19 cellular contexts compared by ENCODE assay signal in genomic region chr1:156432109-156433018, GRCh38.
DNase-seq lines count a peak whose midpoint lies in the region; FAIRE-seq and TF ChIP-seq lines count a peak whose summit lies in the region.
"Had no signal": no experiment of that assay in that cellular context is flagged by ENCODE, and none has a peak within 500 bp of the region (broad histone marks: within the 10 kb centered on the region; RNA-seq: fewer than 3 reads in every experiment).

No MANE protein-coding gene starts in this region.

- peak overlapping the region; percentile 75 for H3K56ac ChIP-seq in mesendoderm (ENCODE audit: low read length)

- DNase-seq in NCI-H69 (lab: John Stamatoyannopoulos, UW) (peak; percentile 25), dorsolateral prefrontal cortex (no peak), mesendoderm (peak; percentile 72), NK-92 (lab: John Stamatoyannopoulos, UW; ENCODE audit: unreplicated experiment) (no peak), retina (no peak), H54 (ENCODE audit: insufficient read length, low spot score) (no peak)
- no peak for DNase-seq in activated T-helper 1 cell treated with anti-CD3 and anti-CD28 coated beads, Interleukin-12 subunit alpha, Interleukin-12 subunit beta, Interleukin-2, Interleukin-4 antibody, amounts not matched to agents 30 ng/mL and 10 ng/mL and 1 ng/mL, durations not matched to agents 14 hours and 24 hours and 36 hours (ENCODE audit: low spot score)
- DNase-seq: BE2C; CD8-positive, alpha-beta T cell; GF-D8; GOT3; IMR-90; NCI-H446 treated with DMSO at 0.1 percent for 48 hours; NK-92 treated with Interleukin-12 subunit alpha and Interleukin-12 subunit beta, amount 100 ng/mL, for 24 hours; OCI-M1; SJCRH30; SW 1271 had no signal

- peak overlapping the region; percentile 83 for H2BK5ac ChIP-seq in mesendoderm (ENCODE audit: low read length)

- H4K5ac ChIP-seq in mesendoderm (ENCODE audit: low read length) = peak overlapping the region; percentile 88

- peaks cover 7% of the 10 kb centered on the region for H3K79me2 ChIP-seq in mesendoderm (ENCODE audit: control insufficient read depth, insufficient read depth, low read length)

- WGBS in mesendoderm (ENCODE audit: extremely low coverage, insufficient coverage, low lambda C conversion rate) = no CpG with 5 or more reads among the region's 19 CpGs

- peaks cover 2% of the 10 kb centered on the region for H3K79me1 ChIP-seq in mesendoderm (ENCODE audit: low read length)

- peaks cover 4% of the 10 kb centered on the region for H3K36me3 Mint-ChIP-seq in activated T-helper 1 cell treated with anti-CD3 and anti-CD28 coated beads, Interleukin-12 subunit alpha, Interleukin-12 subunit beta, Interleukin-2, Interleukin-4 antibody, amounts not matched to agents 30 ng/mL and 10 ng/mL and 1 ng/mL, durations not matched to agents 14 hours and 24 hours and 36 hours (ENCODE audit: low read depth)
- H3K36me3 Mint-ChIP-seq: CD8-positive, alpha-beta T cell had no signal

- H3K9me3 Mint-ChIP-seq in activated T-helper 1 cell treated with anti-CD3 and anti-CD28 coated beads, Interleukin-12 subunit alpha, Interleukin-12 subunit beta, Interleukin-2, Interleukin-4 antibody, amounts not matched to agents 30 ng/mL and 10 ng/mL and 1 ng/mL, durations not matched to agents 14 hours and 24 hours and 36 hours = no peaks in the 10 kb centered on the region
- H3K9me3 Mint-ChIP-seq: CD8-positive, alpha-beta T cell had no signal

- peaks cover 88% of the 10 kb centered on the region for H3K27me3 Mint-ChIP-seq in activated T-helper 1 cell treated with anti-CD3 and anti-CD28 coated beads, Interleukin-12 subunit alpha, Interleukin-12 subunit beta, Interleukin-2, Interleukin-4 antibody, amounts not matched to agents 30 ng/mL and 10 ng/mL and 1 ng/mL, durations not matched to agents 14 hours and 24 hours and 36 hours (ENCODE audit: insufficient read depth)

- TF ChIP-seq POLR2A in H54 (IDR thresholded peaks at IDR 0.05; ENCODE audit: low read depth, low read length) = no peak

- peak overlapping the region; percentile 87 for H2AK5ac ChIP-seq in mesendoderm (ENCODE audit: low read length)

- no peak overlapping the region for H2BK15ac ChIP-seq in mesendoderm (replicated peaks; ENCODE audit: low read depth)

- H2BK120ac ChIP-seq in mesendoderm (ENCODE audit: low read depth, low read length) = peak overlapping the region; percentile 33

- H3K9ac ChIP-seq in HUES6 (ENCODE audit: low read length) (no peak overlapping the region), mesendoderm (ENCODE audit: low read length) (peak overlapping the region; percentile 60)

- peak overlapping the region; percentile 38 for H3K4me2 ChIP-seq in mesendoderm (ENCODE audit: low read length)

- no peak overlapping the region for H4K8ac ChIP-seq in mesendoderm (ENCODE audit: low read depth, low read length)

- no peak for TF ChIP-seq CTCF in dorsolateral prefrontal cortex (IDR thresholded peaks at IDR 0.05 in 54 of 56, conservative IDR thresholded peaks at IDR 0.05 in 2 of 56; ENCODE audit: low read depth in 1 of 56, partially characterized antibody in 56 of 56)

- peaks cover 27% of the 10 kb centered on the region for H3K4me1 Mint-ChIP-seq in activated T-helper 1 cell treated with anti-CD3 and anti-CD28 coated beads, Interleukin-12 subunit alpha, Interleukin-12 subunit beta, Interleukin-2, Interleukin-4 antibody, amounts not matched to agents 30 ng/mL and 10 ng/mL and 1 ng/mL, durations not matched to agents 14 hours and 24 hours and 36 hours (ENCODE audit: low read depth)

- H3K4me3 ChIP-seq in HUES6 (ENCODE audit: low read depth, low read length) (0 out of 2 replicates have a peak overlapping the region, but pooled peaks have one; percentile 25), dorsolateral prefrontal cortex (peak overlapping the region in 7 of 59 donors; percentile 3 to 21 (median 10)), mesendoderm (ENCODE audit: low read length) (no peak overlapping the region)
- H3K4me3 ChIP-seq: SJCRH30 had no signal

- peaks cover 99% of the 10 kb centered on the region for H3K27me3 ChIP-seq in HUES6 (ENCODE audit: control insufficient read depth, insufficient read depth, low read length)
- peaks cover 0 to 47% (median 5%) of the 10 kb centered on the region in 45 donors for H3K27me3 ChIP-seq in dorsolateral prefrontal cortex
- H3K27me3 ChIP-seq in mesendoderm (ENCODE audit: insufficient read depth, low read length, poor library complexity) = peaks cover 35% of the 10 kb centered on the region

- H3K4ac ChIP-seq in mesendoderm (ENCODE audit: low read depth, low read length) = no peak overlapping the region

- FAIRE-seq in H54 (lab: Jason Lieb, UNC) = no peak

- H3K36me3 ChIP-seq in HUES6 (ENCODE audit: control insufficient read depth, insufficient read depth, low read length) (no peaks in the 10 kb centered on the region), mesendoderm (ENCODE audit: control insufficient read depth, insufficient read depth, low read length) (no peaks in the 10 kb centered on the region)
- H3K36me3 ChIP-seq: BE2C, SJCRH30 had no signal

- H3K4me3 Mint-ChIP-seq in activated T-helper 1 cell treated with anti-CD3 and anti-CD28 coated beads, Interleukin-12 subunit alpha, Interleukin-12 subunit beta, Interleukin-2, Interleukin-4 antibody, amounts not matched to agents 30 ng/mL and 10 ng/mL and 1 ng/mL, durations not matched to agents 14 hours and 24 hours and 36 hours = no peak overlapping the region
- H3K4me3 Mint-ChIP-seq: CD8-positive, alpha-beta T cell had no signal

- peak overlapping the region; percentile 3 for H3K18ac ChIP-seq in mesendoderm (ENCODE audit: low read length)

- intact Hi-C loops in dorsolateral prefrontal cortex (cut with DNase I) = no loop called here
- intact Hi-C loops in activated T-helper 1 cell treated with anti-CD3 and anti-CD28 coated beads, Interleukin-12 subunit alpha, Interleukin-12 subunit beta, Interleukin-2, Interleukin-4 antibody, amounts not matched to agents 30 ng/mL and 10 ng/mL and 1 ng/mL, durations not matched to agents 14 hours and 24 hours and 36 hours (cut with micrococcal nuclease) = loop anchor here (1.0 kb wide), 1 partner anchor 11 kb away; no protein-coding TSS in a partner anchor

- no peak overlapping the region for H3K27ac Mint-ChIP-seq in activated T-helper 1 cell treated with anti-CD3 and anti-CD28 coated beads, Interleukin-12 subunit alpha, Interleukin-12 subunit beta, Interleukin-2, Interleukin-4 antibody, amounts not matched to agents 30 ng/mL and 10 ng/mL and 1 ng/mL, durations not matched to agents 14 hours and 24 hours and 36 hours
- H3K27ac Mint-ChIP-seq: CD8-positive, alpha-beta T cell had no signal

- H3K27ac ChIP-seq in HUES6 (ENCODE audit: low read depth, low read length) (no peak overlapping the region), dorsolateral prefrontal cortex (peak overlapping the region in 58 of 59 donors; percentile 5 to 100 (median 84)), mesendoderm (ENCODE audit: low read depth, low read length) (peak overlapping the region; percentile 23)
- H3K27ac ChIP-seq: RWPE1, SJCRH30 had no signal

- no peak overlapping the region for H3K23ac ChIP-seq in mesendoderm (ENCODE audit: low read length)

- no peaks in the 10 kb centered on the region for H3K9me3 ChIP-seq in HUES6 (ENCODE audit: control insufficient read depth, insufficient read depth, low read depth, low read length)
- H3K9me3 ChIP-seq: BE2C, SJCRH30 had no signal

- H3K4me1 ChIP-seq in HUES6 (ENCODE audit: control insufficient read depth, insufficient read depth, low read length) (peaks cover 50% of the 10 kb centered on the region), mesendoderm (ENCODE audit: control insufficient read depth, low read depth, low read length) (peaks cover 30% of the 10 kb centered on the region)
- H3K4me1 ChIP-seq: BE2C, SJCRH30 had no signal

Comparison
In these comparisons a context has a peak if more than half of its experiments do, and no peak if none do; other contexts are left out.
1. DNase-seq: peak in NCI-H69 (single experiment) and mesendoderm (single experiment); none in dorsolateral prefrontal cortex (0 of 10), activated T-helper 1 cell treated with anti-CD3 and anti-CD28 coated beads, Interleukin-12 subunit alpha, Interleukin-12 subunit beta, Interleukin-2, Interleukin-4 antibody, amounts not matched to agents 30 ng/mL and 10 ng/mL and 1 ng/mL, durations not matched to agents 14 hours and 24 hours and 36 hours (single experiment), NK-92 (single experiment), retina (single experiment) and H54 (single experiment).